8 cellular contexts compared by ENCODE assay signal in genomic region chr10:75234017-75234682, GRCh38. TPM values are rescaled to one million over a fixed set of nuclear protein-coding genes. Genes with fewer than 3 reads are reported as not detected.
A peak's percentile ranks its signal among the peaks of the same experiment; 100 is the strongest.
DNase-seq lines count a peak whose midpoint lies in the region; ATAC-seq and TF ChIP-seq lines count a peak whose summit lies in the region.

No MANE protein-coding gene starts in this region.

- H3K27me3 Mint-ChIP-seq in dendritic cell treated with granulocyte-macrophage colony-stimulating factor and Interleukin-4, amounts not matched to agents 40 ng/mL and 50 ng/mL, for 4 days: no peaks in the 10 kb centered on the region

- H3K4me1 ChIP-seq in liver (ENCODE audit: control insufficient read depth in 4 of 4, insufficient read depth in 4 of 4, low read length in 3 of 4): peaks cover 6 to 37% (median 24%) of the 10 kb centered on the region in 4 donors

- peak overlapping the region; percentile 65 to 74 for H3K27ac ChIP-seq in liver (ENCODE audit: low read depth in 1 of 2, low read length in 2 of 2)

- H3K9ac ChIP-seq in liver (ENCODE audit: low read depth in 1 of 2, low read length in 2 of 2): no peak overlapping the region

- peak overlapping the region; percentile 83 for H3K4me3 Mint-ChIP-seq in dendritic cell treated with granulocyte-macrophage colony-stimulating factor and Interleukin-4, amounts not matched to agents 40 ng/mL and 50 ng/mL, for 4 days

- peaks cover 28% of the 10 kb centered on the region for H3K4me1 Mint-ChIP-seq in dendritic cell treated with granulocyte-macrophage colony-stimulating factor and Interleukin-4, amounts not matched to agents 40 ng/mL and 50 ng/mL, for 4 days (ENCODE audit: low read depth)

- no peaks in the 10 kb centered on the region for H3K9me3 ChIP-seq in liver (ENCODE audit: control insufficient read depth in 4 of 4, low read length in 3 of 4)

- peak; percentile 46 for ATAC-seq in HG03175 (IDR thresholded peaks at IDR 0.05; ENCODE audit: unreplicated experiment)

- in situ Hi-C loops in GM18951 (cut with MboI; ENCODE audit: low sequenced_read_pairs, unreplicated experiment): loop anchor here (25.0 kb wide), 1 partner anchor 972 kb away; no protein-coding TSS in a partner anchor

- no peak for TF ChIP-seq CTCF in AG04449 (IDR thresholded peaks at IDR 0.05; ENCODE audit: insufficient read depth, low read length, missing control alignments)
- no peak for TF ChIP-seq CTCF in liver (IDR thresholded peaks at IDR 0.05; ENCODE audit: low read depth, low read length, missing input control)

- POLR2A ChIA-PET in AG04449 (lab: Yijun Ruan, JAX): interaction anchor here (0.8 to 1.2 kb wide), 5 partner anchors 24 to 167 kb away, joined by 3 to 6 read pairs (median 4); partner anchors contain the start of genes SAMD8, VDAC2 and ZNF503

- peak; percentile 43 for TF ChIP-seq POLR2A in GM18951 (IDR thresholded peaks at IDR 0.05; ENCODE audit: extremely low read depth, insufficient read depth, insufficient read length)

- peak overlapping the region; percentile 76 for H3K27ac Mint-ChIP-seq in dendritic cell treated with granulocyte-macrophage colony-stimulating factor and Interleukin-4, amounts not matched to agents 40 ng/mL and 50 ng/mL, for 4 days

- WGBS in liver: 5% methylated on average over 48 of the region's 48 CpGs

- peak in 1 of 2 donors; percentile 4 for TF ChIP-seq RAD21 in liver (IDR thresholded peaks at IDR 0.05)

- H3K27me3 ChIP-seq in liver (ENCODE audit: control insufficient read depth in 4 of 4, insufficient read depth in 4 of 4, low read length in 3 of 4): no peaks in the 10 kb centered on the region

- no peaks in the 10 kb centered on the region for H3K9me3 Mint-ChIP-seq in dendritic cell treated with granulocyte-macrophage colony-stimulating factor and Interleukin-4, amounts not matched to agents 40 ng/mL and 50 ng/mL, for 4 days

- peaks cover 3 to 24% (median 18%) of the 10 kb centered on the region in 4 donors for H3K36me3 ChIP-seq in liver (ENCODE audit: control insufficient read depth in 4 of 4, insufficient read depth in 3 of 4, low read depth in 1 of 4, low read length in 3 of 4)

- peaks cover 46% of the 10 kb centered on the region for H3K36me3 Mint-ChIP-seq in dendritic cell treated with granulocyte-macrophage colony-stimulating factor and Interleukin-4, amounts not matched to agents 40 ng/mL and 50 ng/mL, for 4 days (ENCODE audit: low read depth)

- CTCF ChIA-PET in AG04449 (lab: Yijun Ruan, JAX): interaction anchor here (0.8 to 11.5 kb wide), 11 partner anchors 10 to 991 kb away, joined by 3 to 302 read pairs (median 27); partner anchors contain the start of genes SAMD8 and VDAC2

- DNase-seq in AG04449 (ENCODE audit: low read depth, low spot score): no peak
- DNase-seq in NCI-H526 (lab: John Stamatoyannopoulos, UW): peak; percentile 69 to 93
- DNase-seq in activated CD4-positive, alpha-beta T cell treated with anti-CD3 and anti-CD28 coated beads, Interleukin-2, amount 50 U/mL, for 4 hours: peak; percentile 98
- DNase-seq in stimulated activated CD4-positive, alpha-beta T cell treated with anti-CD3 and anti-CD28 coated beads, Interleukin-4, amount 100 ng/mL, for 1 hour: peak; percentile 98

- H3K4me3 ChIP-seq in AG04449 (ENCODE audit: low read depth, low read length): peak overlapping the region; percentile 71
- peak overlapping the region in 2 of 3 donors; percentile 82 to 85 for H3K4me3 ChIP-seq in liver (ENCODE audit: low read depth in 1 of 3, low read length in 3 of 3)

- intact Hi-C loops in dendritic cell treated with granulocyte-macrophage colony-stimulating factor and Interleukin-4, amounts not matched to agents 40 ng/mL and 50 ng/mL, for 4 days (cut with micrococcal nuclease): loop anchor here (2.0 to 10.0 kb wide), 3 partner anchors 23 to 969 kb away; partner anchors contain the start of genes SAMD8 and VDAC2

TF ChIP-seq in liver, 16 proteins besides CTCF, POLR2A, EP300 and RAD21:
- TF ChIP-seq FOXA2 (IDR thresholded peaks at IDR 0.05) (no peak), GABPA (IDR thresholded peaks at IDR 0.05 in 1 of 2, conservative IDR thresholded peaks at IDR 0.05 in 1 of 2) (peak in 1 of 2 donors; percentile 26), SP1 (IDR thresholded peaks at IDR 0.05) (peak; percentile 53), FOXA1 (IDR thresholded peaks at IDR 0.05) (peak; percentile 25)

RNA-seq across cellular contexts. Expression of gene COMTD1, which starts 1.6 kb away (rescaled TPM):
- total RNA-seq in liver: 10 to 100 TPM in 1 of 2 donors, 1 to 10 TPM in 1; 6.5 to 12.1 TPM
- polyA plus RNA-seq in liver: 10 to 100 TPM; 40.9 to 44.2 TPM

RNA-seq across cellular contexts. Expression of gene VDAC2, which starts 23.6 kb away (rescaled TPM):
- 10 to 100 TPM; 41.3 to 46.1 TPM for total RNA-seq in liver
- 10 to 100 TPM; 58.9 to 67.1 TPM for polyA plus RNA-seq in liver
